11 cellular contexts compared by ENCODE assay signal in the genomic region with DNA sequence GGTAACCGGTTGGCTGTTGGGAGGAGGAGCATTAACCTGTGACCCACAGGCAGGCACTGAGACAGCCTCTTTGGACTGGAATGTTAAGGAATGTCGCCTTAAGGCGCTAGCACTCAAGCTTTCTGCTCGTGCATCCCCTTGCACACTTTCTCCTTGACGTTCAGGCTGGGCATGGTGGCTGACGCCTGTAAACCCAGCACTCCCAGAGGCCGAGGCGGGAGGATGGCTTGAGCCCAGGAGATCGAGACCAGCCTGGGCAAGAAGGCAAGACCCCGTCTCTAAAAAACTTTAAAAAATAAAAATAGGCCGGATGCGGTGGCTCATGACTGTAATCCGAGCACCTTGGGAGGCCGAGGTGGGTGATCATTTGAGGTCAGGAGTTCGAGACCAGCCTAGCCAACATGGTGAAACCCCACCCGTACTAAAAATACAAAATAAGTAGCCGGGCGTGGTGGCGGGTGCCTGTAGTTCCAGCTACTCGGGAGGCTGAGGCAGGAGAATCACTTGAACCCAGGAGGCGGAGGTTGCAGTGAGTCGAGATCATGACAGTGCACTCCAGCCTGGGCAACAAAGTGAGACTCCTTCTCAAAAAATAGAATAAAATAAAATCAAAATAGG. TPM values are rescaled to one million over a fixed set of nuclear protein-coding genes. Genes with fewer than 3 reads are reported as not detected.
DNase-seq lines count a peak whose midpoint lies in the region; ATAC-seq and TF ChIP-seq lines count a peak whose summit lies in the region.
"Had no signal": no experiment of that assay in that cellular context is flagged by ENCODE, and none has a peak within 500 bp of the region (broad histone marks: within the 10 kb centered on the region; RNA-seq: fewer than 3 reads in every experiment).

No MANE protein-coding gene starts in this region.

- peak overlapping the region; percentile 91 for H3K4me3 ChIP-seq in OCI-LY3 (ENCODE audit: low read length)
- H3K4me3 ChIP-seq in esophagus squamous epithelium = peak overlapping the region in 3 of 4 donors; percentile 83 to 99 (median 96)
- H3K4me3 ChIP-seq in rectal smooth muscle tissue (ENCODE audit: low read length) = peak overlapping the region; percentile 7

- peaks cover 97% of the 10 kb centered on the region for H3K79me2 ChIP-seq in OCI-LY3 (ENCODE audit: low read length)

- H3K27me3 Mint-ChIP-seq in activated CD8-positive, alpha-beta T cell treated with anti-CD3 and anti-CD28 coated beads, Interleukin-2, amount 10 ng/mL, durations not matched to agents 7 days and 5 days (ENCODE audit: low read depth) = no peaks in the 10 kb centered on the region
- H3K27me3 Mint-ChIP-seq: activated CD8-positive, alpha-beta memory T cell treated with anti-CD3 and anti-CD28 coated beads, Interleukin-2, amount 10 ng/mL, durations not matched to agents 7 days and 5 days had no signal

- H3K9me3 ChIP-seq in ES-I3 (ENCODE audit: control insufficient read depth, insufficient read depth, low read length) (no peaks in the 10 kb centered on the region), OCI-LY3 (ENCODE audit: insufficient read depth, low read length) (no peaks in the 10 kb centered on the region), esophagus squamous epithelium (no peaks in the 10 kb centered on the region)

- peaks cover 27% of the 10 kb centered on the region for H3K36me3 ChIP-seq in ES-I3 (ENCODE audit: insufficient read depth, low read length)
- peaks cover 32% of the 10 kb centered on the region for H3K36me3 ChIP-seq in OCI-LY3 (replicated peaks; ENCODE audit: low read depth, low read length)
- peaks cover 0 to 42% (median 5%) of the 10 kb centered on the region in 3 donors for H3K36me3 ChIP-seq in esophagus squamous epithelium
- peaks cover 3% of the 10 kb centered on the region for H3K36me3 ChIP-seq in rectal smooth muscle tissue (ENCODE audit: control insufficient read depth, insufficient read depth, low read length)
- H3K36me3 ChIP-seq: cardiac muscle cell had no signal

- TF ChIP-seq CTCF in OCI-LY3 (IDR thresholded peaks at IDR 0.05; ENCODE audit: low read depth, low read length) (no peak), esophagus squamous epithelium (IDR thresholded peaks at IDR 0.05) (no peak)

- no peak overlapping the region for H3K27ac Mint-ChIP-seq in activated CD8-positive, alpha-beta T cell treated with anti-CD3 and anti-CD28 coated beads, Interleukin-2, amount 10 ng/mL, durations not matched to agents 7 days and 5 days

- no peak overlapping the region for H2AFZ ChIP-seq in OCI-LY3 (ENCODE audit: low read depth, low read length)

- peaks cover 19% of the 10 kb centered on the region for H3K36me3 Mint-ChIP-seq in activated CD8-positive, alpha-beta T cell treated with anti-CD3 and anti-CD28 coated beads, Interleukin-2, amount 10 ng/mL, durations not matched to agents 7 days and 5 days (ENCODE audit: low read depth)

- no peak overlapping the region for H3K4me3 Mint-ChIP-seq in activated CD8-positive, alpha-beta T cell treated with anti-CD3 and anti-CD28 coated beads, Interleukin-2, amount 10 ng/mL, durations not matched to agents 7 days and 5 days
- H3K4me3 Mint-ChIP-seq: activated CD8-positive, alpha-beta memory T cell treated with anti-CD3 and anti-CD28 coated beads, Interleukin-2, amount 10 ng/mL, durations not matched to agents 7 days and 5 days had no signal

- H3K4me1 ChIP-seq in ES-I3 (ENCODE audit: insufficient read depth, low read length) (peaks cover 32% of the 10 kb centered on the region), OCI-LY3 (ENCODE audit: low read length) (peaks cover 39% of the 10 kb centered on the region), esophagus squamous epithelium (peaks cover 32 to 73% (median 39%) of the 10 kb centered on the region in 3 donors), rectal smooth muscle tissue (ENCODE audit: control insufficient read depth, insufficient read depth, low read length) (peaks cover 11% of the 10 kb centered on the region)

- H4K20me1 ChIP-seq in OCI-LY3 (ENCODE audit: insufficient read depth, low read length) = peaks cover 53% of the 10 kb centered on the region

- H3K27me3 ChIP-seq in OCI-LY3 (ENCODE audit: low read depth, low read length) = no peaks in the 10 kb centered on the region
- H3K27me3 ChIP-seq in esophagus squamous epithelium = no peaks in the 10 kb centered on the region
- H3K27me3 ChIP-seq in rectal smooth muscle tissue (ENCODE audit: control insufficient read depth, insufficient read depth, low read length) = no peaks in the 10 kb centered on the region
- H3K27me3 ChIP-seq: cardiac muscle cell had no signal

- ATAC-seq in activated CD8-positive, alpha-beta T cell treated with anti-CD3 and anti-CD28 coated beads, Interleukin-2, amount 10 ng/mL, durations not matched to agents 7 days and 5 days = no peak
- ATAC-seq: activated CD8-positive, alpha-beta memory T cell treated with anti-CD3 and anti-CD28 coated beads, Interleukin-2, amount 10 ng/mL, durations not matched to agents 7 days and 5 days had no signal

- no peak for TF ChIP-seq POLR2A in esophagus squamous epithelium (IDR thresholded peaks at IDR 0.05)

- DNase-seq in esophagus squamous epithelium (lab: John Stamatoyannopoulos, UW) = no peak
- DNase-seq in NCI-H1105 (lab: John Stamatoyannopoulos, UW) = no peak
- DNase-seq in kidney glomerular epithelial cell (lab: John Stamatoyannopoulos, UW) = no peak
- DNase-seq in activated CD8-positive, alpha-beta T cell treated with anti-CD3 and anti-CD28 coated beads, Interleukin-2, amount 10 ng/mL, durations not matched to agents 7 days and 5 days = no peak
- DNase-seq in NCI-H345 (lab: John Stamatoyannopoulos, UW) = no peak
- DNase-seq: activated CD8-positive, alpha-beta memory T cell treated with anti-CD3 and anti-CD28 coated beads, Interleukin-2, amount 10 ng/mL, durations not matched to agents 7 days and 5 days; NCI-H1048 had no signal

- H3K4me1 Mint-ChIP-seq in activated CD8-positive, alpha-beta T cell treated with anti-CD3 and anti-CD28 coated beads, Interleukin-2, amount 10 ng/mL, durations not matched to agents 7 days and 5 days (ENCODE audit: low read depth) = peaks cover 43% of the 10 kb centered on the region

- POLR2A ChIA-PET in activated CD8-positive, alpha-beta T cell treated with anti-CD3 and anti-CD28 coated beads, Interleukin-2, amount 10 ng/mL, durations not matched to agents 7 days and 5 days (lab: Charles Lee) = interaction anchor here (1.4 to 6.0 kb wide), 3 partner anchors 11 to 18 kb away, joined by 4 to 82 read pairs (median 19); partner anchors contain the start of gene DIDO1

- 86 to 90% methylated on average over 15 to 22 of the region's 22 CpGs for WGBS in esophagus squamous epithelium, 2 donors

- H3K4me2 ChIP-seq in OCI-LY3 (ENCODE audit: low read length) = peak overlapping the region; percentile 98

- intact Hi-C loops in esophagus squamous epithelium (cut with DNase I) = no loop called here

- no peaks in the 10 kb centered on the region for H3K9me3 Mint-ChIP-seq in activated CD8-positive, alpha-beta T cell treated with anti-CD3 and anti-CD28 coated beads, Interleukin-2, amount 10 ng/mL, durations not matched to agents 7 days and 5 days (ENCODE audit: insufficient read depth)

- peak overlapping the region; percentile 94; the same call in 1 of the 2 replicates for H3K9ac ChIP-seq in ES-I3 (ENCODE audit: low read depth, low read length)
- no peak overlapping the region for H3K9ac ChIP-seq in OCI-LY3 (ENCODE audit: low read length)
- no peak overlapping the region for H3K9ac ChIP-seq in rectal smooth muscle tissue (ENCODE audit: low read length)

- H3K27ac ChIP-seq in OCI-LY3 (ENCODE audit: low read length) (no peak overlapping the region), esophagus squamous epithelium (no peak overlapping the region), rectal smooth muscle tissue (ENCODE audit: low read depth, low read length) (no peak overlapping the region)

- CTCF ChIA-PET in activated CD8-positive, alpha-beta T cell treated with anti-CD3 and anti-CD28 coated beads, Interleukin-2, amount 10 ng/mL, durations not matched to agents 7 days and 5 days (lab: Charles Lee) = interaction anchor here (1.1 to 5.8 kb wide), 8 partner anchors 8 to 39 kb away, joined by 3 to 100 read pairs (median 4); partner anchors contain the start of gene DIDO1

RNA-seq across cellular contexts. Expression of gene GID8, which starts 1.9 kb away (rescaled TPM):
- total RNA-seq in esophagus squamous epithelium = 10 to 100 TPM; 41.0 to 51.2 (median 44.1) TPM
- 10 to 100 TPM; 37.3 to 39.7 TPM for total RNA-seq in activated CD8-positive, alpha-beta T cell treated with anti-CD3 and anti-CD28 coated beads, Interleukin-2, amount 10 ng/mL, durations not matched to agents 7 days and 5 days

RNA-seq across cellular contexts. Expression of gene DIDO1, which starts 9.8 kb away (rescaled TPM):
- 10 to 100 TPM; 27.6 to 57.8 (median 36.7) TPM for total RNA-seq in esophagus squamous epithelium
- total RNA-seq in activated CD8-positive, alpha-beta T cell treated with anti-CD3 and anti-CD28 coated beads, Interleukin-2, amount 10 ng/mL, durations not matched to agents 7 days and 5 days = 10 to 100 TPM; 69.6 to 74.0 TPM

RNA-seq across cellular contexts. Expression of gene SLC17A9, which starts 16.4 kb away (rescaled TPM):
- 1 to 10 TPM in 2 of 4 donors, under 1 TPM in 2; 0.31 to 3.9 (median 1.4) TPM for total RNA-seq in esophagus squamous epithelium
- 10 to 100 TPM; 57.8 to 69.7 TPM for total RNA-seq in activated CD8-positive, alpha-beta T cell treated with anti-CD3 and anti-CD28 coated beads, Interleukin-2, amount 10 ng/mL, durations not matched to agents 7 days and 5 days

Comparison
In these comparisons a context has a peak if more than half of its experiments do, and no peak if none do; other contexts are left out.
1. H3K4me3 ChIP-seq: peak in every context shown above with its lines; median percentile 96 in esophagus squamous epithelium; 91 in OCI-LY3; 7 in rectal smooth muscle tissue.
2. RNA of gene SLC17A9, which starts 16.4 kb away (total RNA-seq): 57.8 to 69.7 TPM in activated CD8-positive, alpha-beta T cell treated with anti-CD3 and anti-CD28 coated beads, Interleukin-2, amount 10 ng/mL, durations not matched to agents 7 days and 5 days; 0.31 to 3.9 TPM in esophagus squamous epithelium; every median in the first group is over 10 times any median in the second.